In the genomic region with DNA sequence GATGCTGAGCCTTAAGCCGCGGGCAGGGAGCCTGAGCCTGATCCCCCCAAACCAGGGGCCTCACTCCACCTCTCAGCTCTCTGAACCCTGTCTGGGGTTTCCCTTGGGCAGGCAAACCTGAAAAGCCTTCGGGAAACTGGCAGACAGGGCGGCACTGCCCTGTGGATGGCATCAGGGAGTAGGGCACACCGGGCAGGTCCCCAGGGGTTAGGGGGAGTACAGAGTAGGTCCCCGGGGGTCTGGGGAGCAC, we compare ENCODE assay signal across 8 cellular contexts. TPM values are rescaled to one million over a fixed set of nuclear protein-coding genes. Genes with fewer than 3 reads are reported as not detected.
A peak's percentile ranks its signal among the peaks of the same experiment; 100 is the strongest.
DNase-seq lines count a peak whose midpoint lies in the region; FAIRE-seq and TF ChIP-seq lines count a peak whose summit lies in the region.

No MANE protein-coding gene starts in this region.

- no peaks in the 10 kb centered on the region for H3K36me3 ChIP-seq in astrocyte (ENCODE audit: insufficient read depth, low read length)
- H3K36me3 ChIP-seq in mesenchymal stem cell (ENCODE audit: control insufficient read depth in 1 of 2, insufficient read depth in 2 of 2, low read depth in 1 of 2, low read length in 2 of 2) = peaks cover 78 to 88% of the 10 kb centered on the region in 2 experiments
- H3K36me3 ChIP-seq in transverse colon = peaks cover 0 to 37% (median 14%) of the 10 kb centered on the region in 4 donors

- H3K4me3 ChIP-seq in astrocyte (ENCODE audit: insufficient read depth, low read depth, low read length) (no peak overlapping the region), mesenchymal stem cell (ENCODE audit: insufficient read depth in 1 of 2, low read depth in 1 of 2, low read length in 2 of 2) (no peak overlapping the region), transverse colon (peak overlapping the region in 3 of 4 donors; percentile 0 to 44 (median 36))

- peaks cover 13% of the 10 kb centered on the region for H3K4me1 ChIP-seq in astrocyte (ENCODE audit: insufficient read depth, low read length)
- H3K4me1 ChIP-seq in mesenchymal stem cell (ENCODE audit: control insufficient read depth, insufficient read depth, low read depth, low read length) = peaks cover 49% of the 10 kb centered on the region
- H3K4me1 ChIP-seq in transverse colon = peaks cover 40 to 54% (median 43%) of the 10 kb centered on the region in 4 donors

- H2BK12ac ChIP-seq in mesenchymal stem cell (ENCODE audit: low read length in 2 of 2) = peak overlapping the region in 1 of 2 experiments; percentile 25

- TF ChIP-seq EP300 in transverse colon (IDR thresholded peaks at IDR 0.05; ENCODE audit: low read depth) = no peak

- no peak overlapping the region for H3K23ac ChIP-seq in mesenchymal stem cell (ENCODE audit: low read length in 2 of 2)

- no peak overlapping the region for H3K4ac ChIP-seq in mesenchymal stem cell (ENCODE audit: low read depth in 1 of 2, low read length in 2 of 2)

- no peak overlapping the region for H2BK15ac ChIP-seq in mesenchymal stem cell (ENCODE audit: low read depth, poor library complexity, severe bottlenecking)

- H3K18ac ChIP-seq in mesenchymal stem cell (ENCODE audit: low read depth in 1 of 2, low read length in 2 of 2) = peak overlapping the region in 1 of 2 experiments; percentile 40

- no peak for DNase-seq in activated T-cell treated with anti-CD3 and anti-CD28 coated beads, Interleukin-2, amount 50 U/mL, for 24 hours
- DNase-seq in activated T-cell treated with anti-CD3 and anti-CD28 coated beads for 4 hours (no peak), astrocyte (ENCODE audit: low read depth) (no peak), mesenchymal stem cell (no peak), transverse colon (no peak), GM12892 (ENCODE audit: insufficient read length) (no peak), GM20000 (ENCODE audit: low spot score) (no peak), AG20443 (ENCODE audit: low spot score) (no peak)

- H2AK5ac ChIP-seq in mesenchymal stem cell (ENCODE audit: low read length, severe bottlenecking) = peak overlapping the region; percentile 82

- peak overlapping the region in 1 of 2 experiments; percentile 47 for H3K14ac ChIP-seq in mesenchymal stem cell (ENCODE audit: low read length in 2 of 2)

- TF ChIP-seq POLR2A in transverse colon (IDR thresholded peaks at IDR 0.05) = no peak
- TF ChIP-seq POLR2A in GM12892 (IDR thresholded peaks at IDR 0.05; ENCODE audit: low read depth, low read length) = no peak

- H3K9me3 Mint-ChIP-seq in activated T-cell treated with anti-CD3 and anti-CD28 coated beads, Interleukin-2, amount 50 U/mL, for 24 hours = no peaks in the 10 kb centered on the region
- H3K9me3 Mint-ChIP-seq in astrocyte (ENCODE audit: unreplicated experiment) = no peaks in the 10 kb centered on the region

- no peak overlapping the region for H4K8ac ChIP-seq in mesenchymal stem cell (ENCODE audit: low read length)

- WGBS in mesenchymal stem cell = 94% methylated on average over 6 of the region's 6 CpGs
- WGBS in transverse colon (ENCODE audit: low coverage in 1 of 2), 2 donors = 65% methylated on average over 6 of the region's 6 CpGs; no CpG with 5 or more reads in 1 of the 2 donors

- intact Hi-C loops in transverse colon (cut with DNase I; ENCODE audit: low total_unique reads) = no loop called here

- peak overlapping the region; percentile 91 for H3K27ac Mint-ChIP-seq in activated T-cell treated with anti-CD3 and anti-CD28 coated beads, Interleukin-2, amount 50 U/mL, for 24 hours
- no peak overlapping the region for H3K27ac Mint-ChIP-seq in astrocyte (ENCODE audit: unreplicated experiment)

- H3K27ac ChIP-seq in astrocyte (ENCODE audit: low read depth, low read length) = peak overlapping the region; percentile 50
- no peak overlapping the region for H3K27ac ChIP-seq in mesenchymal stem cell (ENCODE audit: low read length, poor library complexity, severe bottlenecking)
- peak overlapping the region; percentile 89 to 99 (median 96) for H3K27ac ChIP-seq in transverse colon

- H2AFZ ChIP-seq in astrocyte (ENCODE audit: low read depth, low read length) (no peak overlapping the region), mesenchymal stem cell (ENCODE audit: low read depth, low read length) (no peak overlapping the region)

- peaks cover 64% of the 10 kb centered on the region for H3K36me3 Mint-ChIP-seq in activated T-cell treated with anti-CD3 and anti-CD28 coated beads, Interleukin-2, amount 50 U/mL, for 24 hours (ENCODE audit: low read depth)
- peaks cover 3% of the 10 kb centered on the region for H3K36me3 Mint-ChIP-seq in astrocyte (ENCODE audit: low read depth, unreplicated experiment)

- H3K27me3 Mint-ChIP-seq in activated T-cell treated with anti-CD3 and anti-CD28 coated beads, Interleukin-2, amount 50 U/mL, for 24 hours = no peaks in the 10 kb centered on the region
- H3K27me3 Mint-ChIP-seq in astrocyte (ENCODE audit: low read depth, unreplicated experiment) = no peaks in the 10 kb centered on the region

- peaks cover 28% of the 10 kb centered on the region for H3K4me1 Mint-ChIP-seq in activated T-cell treated with anti-CD3 and anti-CD28 coated beads, Interleukin-2, amount 50 U/mL, for 24 hours (ENCODE audit: low read depth)
- H3K4me1 Mint-ChIP-seq in astrocyte (ENCODE audit: low read depth, unreplicated experiment) = peaks cover 5% of the 10 kb centered on the region

- TF ChIP-seq CTCF in astrocyte (IDR thresholded peaks at IDR 0.05; ENCODE audit: insufficient read depth, low read depth, low read length) (no peak), transverse colon (IDR thresholded peaks at IDR 0.05) (no peak), GM20000 (IDR thresholded peaks at IDR 0.05; ENCODE audit: extremely low read depth, missing control alignments) (no peak)

- peak overlapping the region; percentile 73 for H3K4me3 Mint-ChIP-seq in activated T-cell treated with anti-CD3 and anti-CD28 coated beads, Interleukin-2, amount 50 U/mL, for 24 hours
- H3K4me3 Mint-ChIP-seq in astrocyte (ENCODE audit: unreplicated experiment) = no peak overlapping the region

- in situ Hi-C loops in transverse colon (cut with MboI; ENCODE audit: low pct_ligation_motif_present in 1 of 4, low pct_unique_long_range_greater_than_20kb in 1 of 4, low sequenced_read_pairs in 3 of 4) = no loop called here

- FAIRE-seq in astrocyte (lab: Jason Lieb, UNC) (no peak), GM12892 (lab: Jason Lieb, UNC) (no peak)

- peaks cover 25% of the 10 kb centered on the region for H4K20me1 ChIP-seq in astrocyte (ENCODE audit: insufficient read depth, low read length)

- peak overlapping the region; percentile 59 for H3K4me2 ChIP-seq in astrocyte (ENCODE audit: low read length)
- H3K4me2 ChIP-seq in mesenchymal stem cell (ENCODE audit: low read length, poor library complexity, severe bottlenecking) = peak overlapping the region; percentile 44

- H3K9me3 ChIP-seq in astrocyte (ENCODE audit: insufficient read depth, low read depth, low read length) (no peaks in the 10 kb centered on the region), mesenchymal stem cell (ENCODE audit: control insufficient read depth, low read length) (no peaks in the 10 kb centered on the region), transverse colon (no peaks in the 10 kb centered on the region)

- H3K9ac ChIP-seq in astrocyte (ENCODE audit: low read length) (peak overlapping the region; percentile 54), mesenchymal stem cell (ENCODE audit: low read length) (no peak overlapping the region)

- H2BK120ac ChIP-seq in mesenchymal stem cell (ENCODE audit: low read depth, low read length) = no peak overlapping the region

- peak overlapping the region; percentile 84 for H4K91ac ChIP-seq in mesenchymal stem cell (ENCODE audit: low read length)

- H3K27me3 ChIP-seq in astrocyte (ENCODE audit: insufficient read depth, low read length) = no peaks in the 10 kb centered on the region
- H3K27me3 ChIP-seq in mesenchymal stem cell (ENCODE audit: control insufficient read depth in 1 of 2, insufficient read depth in 1 of 2, low read length in 2 of 2) = no peaks in the 10 kb centered on the region
- no peaks in the 10 kb centered on the region for H3K27me3 ChIP-seq in transverse colon

- H3K79me1 ChIP-seq in mesenchymal stem cell (replicated peaks; ENCODE audit: low read length, poor library complexity, severe bottlenecking) = peaks cover 40% of the 10 kb centered on the region

- peaks cover 18% of the 10 kb centered on the region for H3K79me2 ChIP-seq in astrocyte (ENCODE audit: insufficient read depth, low read length)

- peak overlapping the region; percentile 4 for H2BK5ac ChIP-seq in mesenchymal stem cell (ENCODE audit: low read depth, low read length, poor library complexity, severe bottlenecking)

RNA-seq across cellular contexts. Expression of a gene that starts 9.7 kb away (rescaled TPM):
- 123 and 146 TPM in 2 replicates for total RNA-seq in astrocyte
- 126 TPM for polyA plus RNA-seq in mesenchymal stem cell (2013, experiment 1 of 2)
- polyA plus RNA-seq in mesenchymal stem cell (2013, experiment 2 of 2) = 128 TPM
- 100 to 1,000 TPM; 189 to 279 (median 236) TPM for total RNA-seq in transverse colon
- 245 TPM for polyA plus RNA-seq in GM12892 (2012; ENCODE audit: missing spikeins)

RNA-seq across cellular contexts. Expression of a gene that starts 25.8 kb away (rescaled TPM):
- total RNA-seq in astrocyte (49.5 and 53.7 TPM in 2 replicates), transverse colon (10 to 100 TPM; 66.7 to 88.6 (median 84.4) TPM)
- 60.4 TPM for polyA plus RNA-seq in mesenchymal stem cell (2013, experiment 1 of 2)
- 58.7 TPM for polyA plus RNA-seq in mesenchymal stem cell (2013, experiment 2 of 2)
- 29.0 TPM for polyA plus RNA-seq in GM12892 (2012; ENCODE audit: missing spikeins)

RNA-seq across cellular contexts. Expression of a gene that starts 54.8 kb away (rescaled TPM):
- total RNA-seq in astrocyte (45.3 and 47.2 TPM in 2 replicates), transverse colon (10 to 100 TPM; 18.7 to 74.2 (median 46.1) TPM)
- 48.9 TPM for polyA plus RNA-seq in mesenchymal stem cell (2013, experiment 1 of 2)
- polyA plus RNA-seq in mesenchymal stem cell (2013, experiment 2 of 2) = 47.9 TPM
- 113 TPM for polyA plus RNA-seq in GM12892 (2012; ENCODE audit: missing spikeins)

RNA-seq across cellular contexts. Expression of a gene that starts 55.4 kb away (rescaled TPM):
- 5.6 and 5.8 TPM in 2 replicates for total RNA-seq in astrocyte
- polyA plus RNA-seq in mesenchymal stem cell (2013, experiment 1 of 2) = 2.2 TPM
- 2.1 TPM for polyA plus RNA-seq in mesenchymal stem cell (2013, experiment 2 of 2)
- 1 to 10 TPM in 2 of 4 donors, not detected in 2; 2.3 to 5.4 TPM for total RNA-seq in transverse colon
- 43.2 TPM for polyA plus RNA-seq in GM12892 (2012; ENCODE audit: missing spikeins)

Comparison
In these comparisons a context has a peak if more than half of its experiments do, and no peak if none do; other contexts are left out.
1. H3K4me3 ChIP-seq: peak in transverse colon (3 of 4); none in astrocyte (single experiment) and mesenchymal stem cell (0 of 2).